Comparison of ENCODE assay signal across 1 cellular context in genomic region chrX:74890676-74891430, GRCh38.
TF ChIP-seq lines count a peak whose summit lies in the region.

No MANE protein-coding gene starts in this region.

TF ChIP-seq in SK-N-SH treated with all-trans-retinoic acid at 6 μM for 48 hours, 23 proteins besides CTCF, POLR2A, EP300 and RAD21 (continued from another document):
- TF ChIP-seq, protein P1, sequence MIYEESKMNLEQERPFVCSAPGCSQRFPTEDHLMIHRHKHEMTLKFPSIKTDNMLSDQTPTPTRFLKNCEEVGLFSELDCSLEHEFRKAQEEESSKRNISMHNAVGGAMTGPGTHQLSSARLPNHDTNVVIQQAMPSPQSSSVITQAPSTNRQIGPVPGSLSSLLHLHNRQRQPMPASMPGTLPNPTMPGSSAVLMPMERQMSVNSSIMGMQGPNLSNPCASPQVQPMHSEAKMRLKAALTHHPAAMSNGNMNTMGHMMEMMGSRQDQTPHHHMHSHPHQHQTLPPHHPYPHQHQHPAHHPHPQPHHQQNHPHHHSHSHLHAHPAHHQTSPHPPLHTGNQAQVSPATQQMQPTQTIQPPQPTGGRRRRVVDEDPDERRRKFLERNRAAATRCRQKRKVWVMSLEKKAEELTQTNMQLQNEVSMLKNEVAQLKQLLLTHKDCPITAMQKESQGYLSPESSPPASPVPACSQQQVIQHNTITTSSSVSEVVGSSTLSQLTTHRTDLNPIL (CRISPR knock-in tag; IDR thresholded peaks at IDR 0.05; ENCODE audit: low read depth): no peak
- TF ChIP-seq RARB (CRISPR knock-in tag; IDR thresholded peaks at IDR 0.05): no peak
- TF ChIP-seq TCF4 (CRISPR knock-in tag; IDR thresholded peaks at IDR 0.05; ENCODE audit: borderline replicate concordance): no peak
- TF ChIP-seq, protein P2, sequence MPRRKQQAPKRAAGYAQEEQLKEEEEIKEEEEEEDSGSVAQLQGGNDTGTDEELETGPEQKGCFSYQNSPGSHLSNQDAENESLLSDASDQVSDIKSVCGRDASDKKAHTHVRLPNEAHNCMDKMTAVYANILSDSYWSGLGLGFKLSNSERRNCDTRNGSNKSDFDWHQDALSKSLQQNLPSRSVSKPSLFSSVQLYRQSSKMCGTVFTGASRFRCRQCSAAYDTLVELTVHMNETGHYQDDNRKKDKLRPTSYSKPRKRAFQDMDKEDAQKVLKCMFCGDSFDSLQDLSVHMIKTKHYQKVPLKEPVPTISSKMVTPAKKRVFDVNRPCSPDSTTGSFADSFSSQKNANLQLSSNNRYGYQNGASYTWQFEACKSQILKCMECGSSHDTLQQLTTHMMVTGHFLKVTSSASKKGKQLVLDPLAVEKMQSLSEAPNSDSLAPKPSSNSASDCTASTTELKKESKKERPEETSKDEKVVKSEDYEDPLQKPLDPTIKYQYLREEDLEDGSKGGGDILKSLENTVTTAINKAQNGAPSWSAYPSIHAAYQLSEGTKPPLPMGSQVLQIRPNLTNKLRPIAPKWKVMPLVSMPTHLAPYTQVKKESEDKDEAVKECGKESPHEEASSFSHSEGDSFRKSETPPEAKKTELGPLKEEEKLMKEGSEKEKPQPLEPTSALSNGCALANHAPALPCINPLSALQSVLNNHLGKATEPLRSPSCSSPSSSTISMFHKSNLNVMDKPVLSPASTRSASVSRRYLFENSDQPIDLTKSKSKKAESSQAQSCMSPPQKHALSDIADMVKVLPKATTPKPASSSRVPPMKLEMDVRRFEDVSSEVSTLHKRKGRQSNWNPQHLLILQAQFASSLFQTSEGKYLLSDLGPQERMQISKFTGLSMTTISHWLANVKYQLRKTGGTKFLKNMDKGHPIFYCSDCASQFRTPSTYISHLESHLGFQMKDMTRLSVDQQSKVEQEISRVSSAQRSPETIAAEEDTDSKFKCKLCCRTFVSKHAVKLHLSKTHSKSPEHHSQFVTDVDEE (CRISPR knock-in tag; IDR thresholded peaks at IDR 0.05): no peak
